ENCODE assay signal across 8 cellular contexts in the genomic region with DNA sequence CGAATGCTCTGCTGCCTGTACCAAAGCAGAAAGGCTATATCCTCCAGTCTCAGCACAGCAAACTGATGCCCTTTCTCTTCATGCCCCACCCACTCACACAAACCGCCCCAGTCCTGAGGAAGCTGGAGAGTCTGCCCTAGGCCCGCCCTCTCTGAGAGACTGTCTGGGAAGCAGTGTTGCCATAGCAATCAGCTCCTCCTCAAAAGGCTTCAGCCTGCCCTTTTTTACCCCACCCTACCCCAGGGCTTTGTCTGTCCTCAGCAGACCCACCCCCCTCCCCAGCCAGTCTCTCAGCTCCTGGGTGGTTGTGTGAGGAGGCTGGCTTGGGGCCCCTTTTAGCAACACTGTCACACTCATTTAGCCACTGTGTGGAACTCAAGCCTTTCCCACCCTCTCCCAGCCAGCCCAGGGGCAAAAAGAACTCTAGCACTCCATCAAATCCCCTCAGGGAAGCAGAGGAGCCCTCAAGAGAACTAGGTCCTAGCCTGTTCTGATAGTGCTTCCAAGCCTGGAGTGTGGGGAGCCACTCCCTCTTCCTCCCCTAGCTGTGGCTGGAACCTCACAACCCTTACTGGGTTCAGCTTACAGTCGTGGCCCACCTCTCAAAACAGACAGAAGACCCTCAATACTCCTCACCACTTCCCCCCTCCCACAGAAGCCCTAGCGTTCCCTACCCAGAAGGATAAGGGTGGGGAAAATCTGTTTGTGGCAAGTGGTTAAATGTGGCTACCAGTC.
DNase-seq lines count a peak whose midpoint lies in the region; ATAC-seq and TF ChIP-seq lines count a peak whose summit lies in the region.

No MANE protein-coding gene starts in this region.

- H3K27me3 ChIP-seq in HUES6 (ENCODE audit: control insufficient read depth, insufficient read depth, low read length) (no peaks in the 10 kb centered on the region), neuron (ENCODE audit: insufficient read depth, low read length) (no peaks in the 10 kb centered on the region), tibial artery (no peaks in the 10 kb centered on the region)

- no peak for ATAC-seq in HG03196 (IDR thresholded peaks at IDR 0.05; ENCODE audit: unreplicated experiment)

- intact Hi-C loops in tibial artery (cut with DNase I; ENCODE audit: low total_unique reads) = loop anchor here (5.0 kb wide), 1 partner anchor 122 kb away; no protein-coding TSS in a partner anchor

- H3K4me3 ChIP-seq in HUES6 (ENCODE audit: low read depth, low read length) (peak overlapping the region; percentile 98), neuron (ENCODE audit: low read length) (peak overlapping the region; percentile 94), tibial artery (peak overlapping the region; percentile 59 to 64)

- H2AFZ ChIP-seq in neuron (ENCODE audit: low read depth, low read length) = no peak overlapping the region

- POLR2A ChIA-PET in RWPE1 (lab: Yijun Ruan, JAX; ENCODE audit: low non-redundant PET) = interaction anchor here (0.5 to 1.1 kb wide), 5 partner anchors 14 to 120 kb away, joined by 3 to 5 read pairs (median 3); partner anchors contain the start of gene VCP

- peaks cover 36% of the 10 kb centered on the region for H3K4me1 ChIP-seq in HUES6 (ENCODE audit: control insufficient read depth, insufficient read depth, low read length)
- peaks cover 48% of the 10 kb centered on the region for H3K4me1 ChIP-seq in neuron (ENCODE audit: insufficient read depth, low read length)
- peaks cover 4 to 67% (median 55%) of the 10 kb centered on the region in 4 donors for H3K4me1 ChIP-seq in tibial artery

- TF ChIP-seq CTCF in RWPE1 (conservative IDR thresholded peaks at IDR 0.05; ENCODE audit: low read depth) (no peak), tibial artery (IDR thresholded peaks at IDR 0.05) (no peak)

- H3K9me3 ChIP-seq in HUES6 (ENCODE audit: control insufficient read depth, insufficient read depth, low read depth, low read length) (no peaks in the 10 kb centered on the region), neuron (ENCODE audit: low read length) (no peaks in the 10 kb centered on the region), tibial artery (no peaks in the 10 kb centered on the region)

- H3K27ac ChIP-seq in HUES6 (ENCODE audit: low read depth, low read length) (peak overlapping the region; percentile 15; the same call in 1 of the 2 replicates), RWPE1 (peak overlapping the region; percentile 97), tibial artery (peak overlapping the region; percentile 97 to 100)

- CTCF ChIA-PET in RWPE1 (lab: Yijun Ruan, JAX) = interaction anchor here (0.6 kb wide), 1 partner anchor 413 kb away, joined by 3 read pairs; no protein-coding TSS in a partner anchor

- H3K36me3 ChIP-seq in HUES6 (ENCODE audit: control insufficient read depth, insufficient read depth, low read length) (no peaks in the 10 kb centered on the region), neuron (ENCODE audit: insufficient read depth, low read length) (peaks cover 4% of the 10 kb centered on the region), tibial artery (no peaks in the 10 kb centered on the region)

- DNase-seq in DMS 273 treated with DMSO at 0.1 percent for 48 hours (lab: John Stamatoyannopoulos, UW) (peak; percentile 74), RWPE1 (ENCODE audit: low spot score) (peak; percentile 96), foreskin melanocyte (peak; percentile 99), tibial artery (peak; percentile 93 to 94)
- DNase-seq in activated naive CD4-positive, alpha-beta T cell treated with Interleukin-2 at 50 U/mL for 16 hours = peak; percentile 65

- H3K9ac ChIP-seq in HUES6 (ENCODE audit: low read length) = peak overlapping the region; percentile 69

Comparison
In these comparisons a context has a peak if more than half of its experiments do, and no peak if none do; other contexts are left out.
1. H3K27ac ChIP-seq: peak in every context shown above with its lines; median percentile 98 in tibial artery; 97 in RWPE1; 15 in HUES6.